ENCODE assay signal across 16 cellular contexts in the genomic region with DNA sequence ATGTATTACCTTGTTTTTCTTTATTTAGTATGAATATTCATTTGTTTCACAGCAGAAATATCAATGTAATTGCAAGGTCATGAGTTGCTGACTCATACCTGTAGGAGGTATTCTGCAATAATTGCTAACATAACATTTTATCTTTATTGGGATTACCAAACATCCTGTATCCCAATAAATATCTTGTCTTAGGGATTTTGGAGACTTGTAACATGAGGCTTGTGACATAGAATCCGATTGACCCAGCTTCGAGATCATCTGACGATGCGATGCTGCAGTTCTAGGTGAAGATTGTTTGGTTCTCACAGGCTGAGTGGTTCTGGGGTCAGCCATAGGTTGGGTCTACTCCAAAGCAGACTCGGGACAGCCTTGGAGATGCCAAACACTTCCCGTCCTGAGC.
DNase-seq lines count a peak whose midpoint lies in the region; ATAC-seq and TF ChIP-seq lines count a peak whose summit lies in the region.
"Had no signal": no experiment of that assay in that cellular context is flagged by ENCODE, and none has a peak within 500 bp of the region (broad histone marks: within the 10 kb centered on the region; RNA-seq: fewer than 3 reads in every experiment).

No MANE protein-coding gene starts in this region.

- H3K36me3 Mint-ChIP-seq in nephron progenitor cell (ENCODE audit: low read depth) = peaks cover 4% of the 10 kb centered on the region
- H3K36me3 Mint-ChIP-seq: CD8-positive, alpha-beta memory T cell had no signal

- H3K27me3 Mint-ChIP-seq in nephron progenitor cell (ENCODE audit: low read depth, poor library complexity) = peaks cover 5% of the 10 kb centered on the region

- H3K27ac ChIP-seq in mammary epithelial cell (ENCODE audit: insufficient read depth, low read depth, low read length) (peak overlapping the region; percentile 83), liver (ENCODE audit: low read depth in 1 of 2, low read length in 2 of 2) (peak overlapping the region; percentile 0 to 4), transverse colon (peak overlapping the region; percentile 9 to 50 (median 35))
- H3K27ac ChIP-seq: SJSA1 had no signal

- peak; percentile 68 for DNase-seq in HS-5 (ENCODE audit: low read depth)
- peak; percentile 74 for DNase-seq in mammary epithelial cell
- no peak for DNase-seq in transverse colon
- DNase-seq in nephron progenitor cell = no peak
- DNase-seq: activated CD4-positive, CD25-positive, alpha-beta regulatory T cell treated with anti-CD3 and anti-CD28 coated beads, Interleukin-2, amount 50 U/mL, for 72 hours; activated T-cell treated with anti-CD3 and anti-CD28 coated beads, Interleukin-2, amount 50 U/mL, for 4 hours; CD8-positive, alpha-beta memory T cell; mucosa of descending colon; NCI-H1436; NCI-H774; stimulated activated CD4-positive, alpha-beta T cell treated with anti-CD3 and anti-CD28 coated beads, Interleukin-4, amount 100 ng/mL, for 24 hours; stimulated activated naive CD4-positive, alpha-beta T cell had no signal

- no peak overlapping the region for H2AFZ ChIP-seq in mammary epithelial cell (ENCODE audit: low read depth, low read length)

- peaks cover 45% of the 10 kb centered on the region for H3K4me1 ChIP-seq in mammary epithelial cell (ENCODE audit: insufficient read depth, low read length)
- H3K4me1 ChIP-seq in liver (ENCODE audit: control insufficient read depth in 4 of 4, insufficient read depth in 4 of 4, low read length in 3 of 4) = peaks cover 0 to 2% (median 0%) of the 10 kb centered on the region in 4 donors
- H3K4me1 ChIP-seq in transverse colon = peaks cover 0 to 10% (median 6%) of the 10 kb centered on the region in 4 donors

- H3K9me3 ChIP-seq in mammary epithelial cell (replicated peaks; ENCODE audit: insufficient read depth, low read length) (peaks cover 2% of the 10 kb centered on the region), liver (ENCODE audit: control insufficient read depth in 4 of 4, low read length in 3 of 4) (no peaks in the 10 kb centered on the region), transverse colon (no peaks in the 10 kb centered on the region)
- H3K9me3 ChIP-seq: mucosa of descending colon, SJSA1 had no signal

- no peak overlapping the region for H3K4me3 ChIP-seq in mammary epithelial cell (replicated peaks in 1 of 3; ENCODE audit: insufficient read depth in 1 of 3, low read depth in 2 of 3, low read length in 3 of 3)
- H3K4me3 ChIP-seq in liver (ENCODE audit: low read depth in 1 of 3, low read length in 3 of 3) = no peak overlapping the region
- H3K4me3 ChIP-seq in transverse colon = no peak overlapping the region
- H3K4me3 ChIP-seq: mucosa of descending colon, SJSA1 had no signal

- in situ Hi-C loops in mammary epithelial cell (cut with MboI; ENCODE audit: low sequenced_read_pairs in 2 of 2) = loop anchor here (25.0 kb wide), 3 partner anchors 134 to 1034 kb away; partner anchors contain the start of genes MMADHC (in 1 of the 2) and RND3 (in 1 of the 2)
- in situ Hi-C loops in transverse colon (cut with MboI; ENCODE audit: low pct_ligation_motif_present in 1 of 4, low pct_unique_long_range_greater_than_20kb in 1 of 4, low sequenced_read_pairs in 3 of 4) = loop anchor here in 2 of 4 donors (25.0 kb wide), 3 partner anchors 109 to 1034 kb away; partner anchors contain the start of gene MMADHC (in 1 of the 2)

- H3K27ac Mint-ChIP-seq in nephron progenitor cell = no peak overlapping the region
- H3K27ac Mint-ChIP-seq: CD8-positive, alpha-beta memory T cell had no signal

- no peaks in the 10 kb centered on the region for H3K36me3 ChIP-seq in mammary epithelial cell (ENCODE audit: insufficient read depth, low read length)
- H3K36me3 ChIP-seq in liver (ENCODE audit: control insufficient read depth in 4 of 4, insufficient read depth in 3 of 4, low read depth in 1 of 4, low read length in 3 of 4) = no peaks in the 10 kb centered on the region
- no peaks in the 10 kb centered on the region for H3K36me3 ChIP-seq in transverse colon
- H3K36me3 ChIP-seq: SJSA1 had no signal

- TF ChIP-seq CTCF in mammary epithelial cell (conservative IDR thresholded peaks at IDR 0.05 in 1 of 2, IDR thresholded peaks at IDR 0.05 in 1 of 2; ENCODE audit: extremely low read depth in 1 of 2, insufficient read depth in 1 of 2, low read depth in 1 of 2, low read length in 2 of 2) = no peak
- TF ChIP-seq CTCF in liver (IDR thresholded peaks at IDR 0.05; ENCODE audit: low read depth, low read length, missing input control) = no peak
- TF ChIP-seq CTCF in transverse colon (IDR thresholded peaks at IDR 0.05) = no peak
- TF ChIP-seq CTCF in nephron progenitor cell (IDR thresholded peaks at IDR 0.05) = no peak

- no peak overlapping the region for H3K4me3 Mint-ChIP-seq in nephron progenitor cell
- H3K4me3 Mint-ChIP-seq: activated T-cell treated with anti-CD3 and anti-CD28 coated beads, Interleukin-2, amount 50 U/mL, for 4 hours; CD8-positive, alpha-beta memory T cell had no signal

- TF ChIP-seq POLR2A in transverse colon (IDR thresholded peaks at IDR 0.05) = no peak

- CTCF ChIA-PET in mammary epithelial cell (lab: Charles Lee; ENCODE audit: low non-redundant PET) = no interaction called here

- H3K9ac ChIP-seq in mammary epithelial cell (ENCODE audit: insufficient read depth, low read length) = no peak overlapping the region
- no peak overlapping the region for H3K9ac ChIP-seq in liver (ENCODE audit: low read depth in 1 of 2, low read length in 2 of 2)

- H3K79me2 ChIP-seq in mammary epithelial cell (ENCODE audit: insufficient read depth, low read length) = no peaks in the 10 kb centered on the region

- dilution Hi-C loops in mammary epithelial cell (cut with HindIII; ENCODE audit: low sequenced_read_pairs) = no loop called here

- TF ChIP-seq EP300 in transverse colon (IDR thresholded peaks at IDR 0.05; ENCODE audit: low read depth) = no peak

- H4K20me1 ChIP-seq in mammary epithelial cell (ENCODE audit: insufficient read depth, low read length) = no peaks in the 10 kb centered on the region

- H3K4me2 ChIP-seq in mammary epithelial cell (ENCODE audit: insufficient read depth, low read depth, low read length) = peak overlapping the region; percentile 54

- ATAC-seq in HG03045 (IDR thresholded peaks at IDR 0.05; ENCODE audit: unreplicated experiment) = no peak
- ATAC-seq in GM18517 (IDR thresholded peaks at IDR 0.05; ENCODE audit: unreplicated experiment) = no peak
- ATAC-seq: activated T-cell treated with anti-CD3 and anti-CD28 coated beads, Interleukin-2, amount 50 U/mL, for 4 hours; mucosa of descending colon had no signal

- peaks cover 9% of the 10 kb centered on the region for H3K9me3 Mint-ChIP-seq in nephron progenitor cell
- H3K9me3 Mint-ChIP-seq: activated T-cell treated with anti-CD3 and anti-CD28 coated beads, Interleukin-2, amount 50 U/mL, for 4 hours had no signal

- peaks cover 8% of the 10 kb centered on the region for H3K4me1 Mint-ChIP-seq in nephron progenitor cell
- H3K4me1 Mint-ChIP-seq: CD8-positive, alpha-beta memory T cell had no signal

- H3K27me3 ChIP-seq in mammary epithelial cell (ENCODE audit: insufficient read depth, low read length) (no peaks in the 10 kb centered on the region), liver (ENCODE audit: control insufficient read depth in 4 of 4, insufficient read depth in 4 of 4, low read length in 3 of 4) (no peaks in the 10 kb centered on the region), transverse colon (no peaks in the 10 kb centered on the region)
- H3K27me3 ChIP-seq: SJSA1 had no signal

- 90% methylated on average over 6 of the region's 6 CpGs for WGBS in mammary epithelial cell (ENCODE audit: low coverage, missing lambda C conversion rate)
- WGBS in liver = 87% methylated on average over 6 of the region's 6 CpGs
- 63% methylated on average over 6 of the region's 6 CpGs; no CpG with 5 or more reads in 1 of the 2 donors for WGBS in transverse colon (ENCODE audit: low coverage in 1 of 2), 2 donors

- TF ChIP-seq RAD21 in liver (IDR thresholded peaks at IDR 0.05) = no peak

- intact Hi-C loops in mammary epithelial cell (cut with micrococcal nuclease) = loop anchor here (1.0 kb wide), 1 partner anchor 431 kb away; no protein-coding TSS in a partner anchor
- intact Hi-C loops in transverse colon (cut with DNase I; ENCODE audit: low total_unique reads) = no loop called here

- BruUV-seq in mammary epithelial cell (replicated peaks; lab: Mats Ljungman, UMichigan) = no TSS peak

TF ChIP-seq in liver, 16 proteins besides CTCF, POLR2A, EP300 and RAD21 (continues in another document):
- TF ChIP-seq, protein P1, sequence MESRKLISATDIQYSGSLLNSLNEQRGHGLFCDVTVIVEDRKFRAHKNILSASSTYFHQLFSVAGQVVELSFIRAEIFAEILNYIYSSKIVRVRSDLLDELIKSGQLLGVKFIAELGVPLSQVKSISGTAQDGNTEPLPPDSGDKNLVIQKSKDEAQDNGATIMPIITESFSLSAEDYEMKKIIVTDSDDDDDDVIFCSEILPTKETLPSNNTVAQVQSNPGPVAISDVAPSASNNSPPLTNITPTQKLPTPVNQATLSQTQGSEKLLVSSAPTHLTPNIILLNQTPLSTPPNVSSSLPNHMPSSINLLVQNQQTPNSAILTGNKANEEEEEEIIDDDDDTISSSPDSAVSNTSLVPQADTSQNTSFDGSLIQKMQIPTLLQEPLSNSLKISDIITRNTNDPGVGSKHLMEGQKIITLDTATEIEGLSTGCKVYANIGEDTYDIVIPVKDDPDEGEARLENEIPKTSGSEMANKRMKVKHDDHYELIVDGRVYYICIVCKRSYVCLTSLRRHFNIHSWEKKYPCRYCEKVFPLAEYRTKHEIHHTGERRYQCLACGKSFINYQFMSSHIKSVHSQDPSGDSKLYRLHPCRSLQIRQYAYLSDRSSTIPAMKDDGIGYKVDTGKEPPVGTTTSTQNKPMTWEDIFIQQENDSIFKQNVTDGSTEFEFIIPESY (IDR thresholded peaks at IDR 0.05) = no peak
- TF ChIP-seq FOXA2 (IDR thresholded peaks at IDR 0.05) (no peak), GABPA (IDR thresholded peaks at IDR 0.05 in 1 of 2, conservative IDR thresholded peaks at IDR 0.05 in 1 of 2) (no peak), TAF1 (conservative IDR thresholded peaks at IDR 0.05) (no peak), ATF3 (IDR thresholded peaks at IDR 0.05) (no peak), HNF4G (IDR thresholded peaks at IDR 0.05) (no peak), RXRA (IDR thresholded peaks at IDR 0.05) (no peak), JUND (IDR thresholded peaks at IDR 0.05) (no peak), HNF4A (conservative IDR thresholded peaks at IDR 0.05) (no peak), NR2F2 (IDR thresholded peaks at IDR 0.05) (no peak), YY1 (IDR thresholded peaks at IDR 0.05) (no peak)

Comparison
In these comparisons a context has a peak if more than half of its experiments do, and no peak if none do; other contexts are left out.
1. DNase-seq: peak in HS-5 (single experiment) and mammary epithelial cell (single experiment); none in transverse colon (single experiment) and nephron progenitor cell (single experiment).
2. H3K27ac ChIP-seq: peak in every context shown above with its lines; median percentile 83 in mammary epithelial cell; 35 in transverse colon; 2 in liver.